Comparison of ENCODE assay signal across 1 cellular context in genomic region chr2:183029219-183029618, GRCh38.
TF ChIP-seq lines count a peak whose summit lies in the region.

No MANE protein-coding gene starts in this region.

TF ChIP-seq in A549, 52 proteins besides CTCF, POLR2A, EP300 and RAD21 (continued from another document):
- no peak for TF ChIP-seq REST (IDR thresholded peaks at IDR 0.05)
- TF ChIP-seq CHD4 (IDR thresholded peaks at IDR 0.05; ENCODE audit: borderline replicate concordance), result no peak
- no peak for TF ChIP-seq BCL3 (IDR thresholded peaks at IDR 0.05)
TF ChIP-seq in A549: peak in this region for 0.
